14 cellular contexts compared by ENCODE assay signal in the genomic region with DNA sequence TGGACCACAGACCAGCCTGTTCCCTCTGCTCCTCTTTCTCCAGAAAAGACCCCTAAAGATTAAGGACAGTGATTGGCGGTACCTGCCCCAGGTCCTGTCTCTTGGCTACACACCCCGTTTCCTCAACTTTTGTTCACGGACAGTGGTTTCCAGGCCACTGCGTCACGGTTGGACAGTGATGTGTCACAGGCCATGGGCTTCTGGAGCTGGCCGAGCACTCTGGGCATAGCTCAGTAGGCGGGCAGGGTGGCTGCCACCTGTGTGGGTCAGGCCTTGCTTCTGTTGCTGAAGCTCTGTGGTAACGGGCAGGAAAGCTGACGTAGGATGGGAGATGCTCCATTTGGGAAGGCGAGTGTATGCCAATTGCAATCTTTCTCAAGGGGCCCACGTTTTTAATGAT.
"Had no signal": no experiment of that assay in that cellular context is flagged by ENCODE, and none has a peak within 500 bp of the region (broad histone marks: within the 10 kb centered on the region; RNA-seq: fewer than 3 reads in every experiment).

No MANE protein-coding gene starts in this region.

- H3K27me3 ChIP-seq: esophagus muscularis mucosa, left lung, suprapubic skin, upper lobe of right lung had no signal

- H3K4me1 ChIP-seq: left lung, upper lobe of right lung had no signal

- FAIRE-seq: endometrium had no signal

- H3K4me2 ChIP-seq: smooth muscle cell had no signal

- H3K4me3 ChIP-seq: esophagus muscularis mucosa, left lung, smooth muscle cell, suprapubic skin, upper lobe of right lung had no signal

- H3K27ac ChIP-seq: esophagus muscularis mucosa, left lung, suprapubic skin, upper lobe of right lung had no signal

- H3K9me3 ChIP-seq: esophagus muscularis mucosa, left lung, suprapubic skin, upper lobe of right lung had no signal

- DNase-seq: activated CD4-positive, alpha-beta memory T cell treated with anti-CD3 and anti-CD28 coated beads for 36 hours; activated CD8-positive, alpha-beta memory T cell treated with anti-CD3 and anti-CD28 coated beads, Interleukin-2, amount 50 U/mL, for 4 hours; amygdala; left lung; mesenchymal stem cell; right cardiac atrium; stimulated activated naive CD4-positive, alpha-beta T cell treated with Interleukin-2 at 50 U/mL for 16 hours; T-helper 9 cell; upper lobe of right lung had no signal

- ATAC-seq: activated naive CD4-positive, alpha-beta T cell treated with anti-CD3 and anti-CD28 coated beads, Interleukin-2, amount 50 U/mL, for 72 hours; left lung; right cardiac atrium; upper lobe of right lung had no signal

- H3K36me3 ChIP-seq: left lung, upper lobe of right lung had no signal
